ENCODE assay signal across 22 cellular contexts in genomic region chr6:84767591-84768201, GRCh38. TPM values are rescaled to one million over a fixed set of nuclear protein-coding genes. Genes with fewer than 3 reads are reported as not detected.
DNase-seq lines count a peak whose midpoint lies in the region; ATAC-seq, FAIRE-seq and TF ChIP-seq lines count a peak whose summit lies in the region.
"Had no signal": no experiment of that assay in that cellular context is flagged by ENCODE, and none has a peak within 500 bp of the region (broad histone marks: within the 10 kb centered on the region; RNA-seq: fewer than 3 reads in every experiment).

No MANE protein-coding gene starts in this region.

- H3K9me3 Mint-ChIP-seq in GM23338 (peaks cover 3% of the 10 kb centered on the region), astrocyte (ENCODE audit: unreplicated experiment) (peaks cover 14% of the 10 kb centered on the region), chondrocyte (ENCODE audit: low read depth) (peaks cover 2% of the 10 kb centered on the region)
- H3K9me3 Mint-ChIP-seq: stimulated activated naive CD8-positive, alpha-beta T cell treated with anti-CD3 and anti-CD28 coated beads, Interleukin-15, Interleukin-2, amounts not matched to agents 100 ng/mL and 50 ng/mL, for 24 hours had no signal

- CTCF ChIA-PET in A549 (lab: Yijun Ruan, JAX), result interaction anchor here (1.3 to 2.0 kb wide), 2 partner anchors 11 to 29 kb away, joined by 3 to 6 read pairs; no protein-coding TSS in a partner anchor

- POLR2A ChIA-PET in A549 (lab: Yijun Ruan, JAX), result no interaction called here

- H4K20me1 ChIP-seq in GM23338 (replicated peaks; ENCODE audit: insufficient read depth), result peaks cover 36% of the 10 kb centered on the region
- no peaks in the 10 kb centered on the region for H4K20me1 ChIP-seq in astrocyte (ENCODE audit: insufficient read depth, low read length)
- no peaks in the 10 kb centered on the region for H4K20me1 ChIP-seq in neural cell (ENCODE audit: insufficient read depth)

- ATAC-seq in A549, result no peak
- ATAC-seq in GM23338, result no peak
- ATAC-seq in gastrocnemius medialis, result no peak
- ATAC-seq: activated CD4-positive, CD25-positive, alpha-beta regulatory T cell treated with anti-CD3 and anti-CD28 coated beads, Interleukin-2, amount 50 U/mL, for 24 hours; activated naive CD4-positive, alpha-beta T cell treated with anti-CD3 and anti-CD28 coated beads, Interleukin-2, amount 50 U/mL, for 72 hours; body of pancreas; upper lobe of right lung had no signal

- H3K36me3 Mint-ChIP-seq in GM23338 (ENCODE audit: low read depth), result no peaks in the 10 kb centered on the region; the same call in 2 of the 3 replicates
- no peaks in the 10 kb centered on the region for H3K36me3 Mint-ChIP-seq in astrocyte (ENCODE audit: low read depth, unreplicated experiment)
- H3K36me3 Mint-ChIP-seq in chondrocyte (ENCODE audit: low read depth), result peaks cover 3% of the 10 kb centered on the region

- TF ChIP-seq CTCF in A549 (IDR thresholded peaks at IDR 0.05), result no peak
- no peak for TF ChIP-seq CTCF in GM23338 (conservative IDR thresholded peaks at IDR 0.05; ENCODE audit: low read depth in 2 of 2)
- TF ChIP-seq CTCF in astrocyte (IDR thresholded peaks at IDR 0.05; ENCODE audit: insufficient read depth, low read depth, low read length), result no peak
- TF ChIP-seq CTCF in neural cell (IDR thresholded peaks at IDR 0.05; ENCODE audit: poor library complexity, severe bottlenecking), result no peak
- TF ChIP-seq CTCF in gastrocnemius medialis (IDR thresholded peaks at IDR 0.05 in 4 of 5, conservative IDR thresholded peaks at IDR 0.05 in 1 of 5), result no peak
- TF ChIP-seq CTCF in chondrocyte (IDR thresholded peaks at IDR 0.05), result no peak

- TF ChIP-seq POLR2A in A549 (IDR thresholded peaks at IDR 0.05; ENCODE audit: low read length), result no peak
- no peak for TF ChIP-seq POLR2A in gastrocnemius medialis (IDR thresholded peaks at IDR 0.05)

- H3K27ac Mint-ChIP-seq in GM23338 (no peak overlapping the region), astrocyte (ENCODE audit: unreplicated experiment) (no peak overlapping the region), chondrocyte (ENCODE audit: unreplicated experiment) (no peak overlapping the region)
- H3K27ac Mint-ChIP-seq: stimulated activated naive CD8-positive, alpha-beta T cell treated with anti-CD3 and anti-CD28 coated beads, Interleukin-15, Interleukin-2, amounts not matched to agents 100 ng/mL and 50 ng/mL, for 24 hours had no signal

- in situ Hi-C loops in gastrocnemius medialis (cut with MboI; ENCODE audit: low sequenced_read_pairs in 4 of 4), result no loop called here

- DNase-seq in A549 (ENCODE audit: low read depth in 1 of 2, low spot score in 1 of 2) (no peak), GM23338 (ENCODE audit: low spot score) (no peak), astrocyte (ENCODE audit: low read depth) (no peak), gastrocnemius medialis (no peak), NCI-H82 treated with DMSO at 0.1 percent for 48 hours (lab: John Stamatoyannopoulos, UW; ENCODE audit: unreplicated experiment) (no peak), chondrocyte (ENCODE audit: low spot score) (no peak)
- DNase-seq: activated CD8-positive, alpha-beta memory T cell treated with anti-CD3 and anti-CD28 coated beads for 24 hours; body of pancreas; kidney glomerular epithelial cell; NCI-H2171; NCI-H524 treated with DMSO at 0.1 percent for 48 hours; stimulated activated CD4-positive, alpha-beta T cell treated with anti-CD3 and anti-CD28 coated beads, Interleukin-12 subunit alpha, Interleukin-12 subunit beta, amount 100 ng/mL, for 4 hours; stimulated activated CD4-positive, alpha-beta T cell treated with anti-CD3 and anti-CD28 coated beads, Interleukin-4, amount 100 ng/mL, for 4 hours; SW 1271; upper lobe of right lung had no signal

- H3K4me1 ChIP-seq in A549 (peaks cover 5% of the 10 kb centered on the region; the same call in 2 of the 3 replicates), GM23338 (ENCODE audit: insufficient read depth) (peaks cover 40% of the 10 kb centered on the region), astrocyte (ENCODE audit: insufficient read depth, low read length) (peaks cover 7% of the 10 kb centered on the region), gastrocnemius medialis (no peaks in the 10 kb centered on the region)

- H3K4me2 ChIP-seq in A549, result peak overlapping the region; percentile 79
- peak overlapping the region; percentile 75 for H3K4me2 ChIP-seq in GM23338
- H3K4me2 ChIP-seq in astrocyte (ENCODE audit: low read length), result peak overlapping the region; percentile 77
- no peak overlapping the region for H3K4me2 ChIP-seq in neural cell (ENCODE audit: low read length)

- FAIRE-seq in A549 (lab: Jason Lieb, UNC) (no peak), astrocyte (lab: Jason Lieb, UNC) (no peak)
- FAIRE-seq: colon, H54 had no signal

- H2AFZ ChIP-seq in GM23338 (no peak overlapping the region), astrocyte (ENCODE audit: low read depth, low read length) (no peak overlapping the region), neural cell (ENCODE audit: low read depth, low read length) (no peak overlapping the region)

- H3K4me1 Mint-ChIP-seq in GM23338 (peaks cover 41% of the 10 kb centered on the region), astrocyte (ENCODE audit: low read depth, unreplicated experiment) (no peaks in the 10 kb centered on the region), chondrocyte (ENCODE audit: low read depth) (peaks cover 17% of the 10 kb centered on the region)

- 39% methylated on average over 8 of the region's 8 CpGs for WGBS in A549 (ENCODE audit: missing lambda C conversion rate)

- H3K27ac ChIP-seq in A549 (peak overlapping the region; percentile 73 to 83), GM23338 (ENCODE audit: low read depth) (no peak overlapping the region), astrocyte (ENCODE audit: low read depth, low read length) (peak overlapping the region; percentile 63), neural cell (ENCODE audit: low read length) (no peak overlapping the region), gastrocnemius medialis (no peak overlapping the region)
- H3K27ac ChIP-seq: body of pancreas, RWPE1, upper lobe of right lung had no signal

- TF ChIP-seq EP300 in A549 (IDR thresholded peaks at IDR 0.05) (no peak), neural cell (conservative IDR thresholded peaks at IDR 0.05; ENCODE audit: poor library complexity, severe bottlenecking) (no peak)

- peaks cover 98% of the 10 kb centered on the region for H3K27me3 ChIP-seq in GM23338 (ENCODE audit: insufficient read depth)
- H3K27me3 ChIP-seq in astrocyte (ENCODE audit: insufficient read depth, low read length), result peaks cover 70% of the 10 kb centered on the region
- peaks cover 100% of the 10 kb centered on the region for H3K27me3 ChIP-seq in neural cell (ENCODE audit: insufficient read depth, low read depth, low read length)
- H3K27me3 ChIP-seq in gastrocnemius medialis, result peaks cover 62 to 92% (median 71%) of the 10 kb centered on the region in 3 donors

- H3K4me3 Mint-ChIP-seq in GM23338 (peak overlapping the region; percentile 68), astrocyte (ENCODE audit: unreplicated experiment) (no peak overlapping the region), chondrocyte (ENCODE audit: unreplicated experiment) (no peak overlapping the region)
- H3K4me3 Mint-ChIP-seq: stimulated activated naive CD8-positive, alpha-beta T cell treated with anti-CD3 and anti-CD28 coated beads, Interleukin-15, Interleukin-2, amounts not matched to agents 100 ng/mL and 50 ng/mL, for 24 hours had no signal

- H3K4me3 ChIP-seq in A549 (peak overlapping the region; percentile 55), GM23338 (peak overlapping the region; percentile 56), astrocyte (ENCODE audit: insufficient read depth, low read depth, low read length) (no peak overlapping the region), neural cell (ENCODE audit: low read length) (no peak overlapping the region), gastrocnemius medialis (no peak overlapping the region)
- H3K4me3 ChIP-seq: body of pancreas, upper lobe of right lung had no signal

- H3K9ac ChIP-seq in astrocyte (ENCODE audit: low read length) (no peak overlapping the region), neural cell (ENCODE audit: low read length) (no peak overlapping the region)

- TF ChIP-seq RAD21 in A549 (conservative IDR thresholded peaks at IDR 0.05 in 1 of 2, IDR thresholded peaks at IDR 0.05 in 1 of 2) (no peak), neural cell (conservative IDR thresholded peaks at IDR 0.05) (no peak)

- no peaks in the 10 kb centered on the region for H3K79me2 ChIP-seq in GM23338 (replicated peaks; ENCODE audit: insufficient read depth)
- H3K79me2 ChIP-seq in astrocyte (ENCODE audit: insufficient read depth, low read length), result peaks cover 13% of the 10 kb centered on the region
- no peaks in the 10 kb centered on the region for H3K79me2 ChIP-seq in neural cell (replicated peaks; ENCODE audit: insufficient read depth, low read length)

- peaks cover 15% of the 10 kb centered on the region for H3F3A ChIP-seq in GM23338 (replicated peaks; ENCODE audit: low read depth)
- H3F3A ChIP-seq in neural cell (ENCODE audit: insufficient read depth, low read length, poor library complexity, severe bottlenecking), result no peaks in the 10 kb centered on the region

- H3K27me3 Mint-ChIP-seq in GM23338 (ENCODE audit: insufficient read depth, low read depth, poor library complexity) (peaks cover 99% of the 10 kb centered on the region), astrocyte (ENCODE audit: low read depth, unreplicated experiment) (peaks cover 61% of the 10 kb centered on the region), chondrocyte (ENCODE audit: low read depth) (peaks cover 61% of the 10 kb centered on the region)

- H3K9me3 ChIP-seq in A549 (no peaks in the 10 kb centered on the region), astrocyte (ENCODE audit: insufficient read depth, low read depth, low read length) (peaks cover 9% of the 10 kb centered on the region), neural cell (ENCODE audit: low read length) (no peaks in the 10 kb centered on the region), gastrocnemius medialis (no peaks in the 10 kb centered on the region)
- H3K9me3 ChIP-seq: body of pancreas, upper lobe of right lung had no signal

- intact Hi-C loops in gastrocnemius medialis (cut with DNase I; ENCODE audit: low total_unique reads), result no loop called here

- no peaks in the 10 kb centered on the region for H3K9me2 ChIP-seq in GM23338 (ENCODE audit: insufficient read depth)
- no peaks in the 10 kb centered on the region for H3K9me2 ChIP-seq in neural cell (ENCODE audit: insufficient read depth, low read length)

- H3K36me3 ChIP-seq in GM23338 (ENCODE audit: insufficient read depth) (no peaks in the 10 kb centered on the region), astrocyte (ENCODE audit: insufficient read depth, low read length) (no peaks in the 10 kb centered on the region), neural cell (ENCODE audit: insufficient read depth, low read length) (no peaks in the 10 kb centered on the region), gastrocnemius medialis (no peaks in the 10 kb centered on the region)
- H3K36me3 ChIP-seq: upper lobe of right lung had no signal

RNA-seq across cellular contexts. Expression of gene TBX18, which starts 3.3 kb away (rescaled TPM):
- 67.4 and 76.4 TPM in 2 replicates for polyA plus RNA-seq in A549 (2011; rRNA removed)
- 24.0 and 34.9 TPM in 2 replicates for polyA plus RNA-seq in A549 (2012; cell fraction: cytosol; rRNA removed)
- polyA plus RNA-seq in A549 (2012; cell fraction: nucleus; rRNA removed), result 37.9 and 39.4 TPM in 2 replicates
- 18.4 to 20.8 TPM (median 19.3 TPM) in 3 replicates for polyA plus RNA-seq in A549 (2017; fragmentation: RNase III; extraction: RNeasy Plus Mini Kit Qiagen cat#74134 plus additional on column Dnase treatment)
- polyA minus RNA-seq in A549 (2011; rRNA and poly(A)+ RNA removed), result 127 and 151 TPM in 2 replicates
- 0.03 TPM in 1 of 2 replicates, not detected in the other for total RNA-seq in GM23338 (2014; rRNA removed; shearing (Covaris generic))
- polyA plus RNA-seq in GM23338 (2016; fragmentation: Nextera tagmentation; extraction: Ambion mirVana), result not detected in 2 replicates
- 12.2 and 12.5 TPM in 2 replicates for total RNA-seq in astrocyte
- not detected in 2 replicates for polyA plus RNA-seq in neural cell
- polyA minus RNA-seq in neural cell, result not detected in 2 replicates
- 1 to 10 TPM; 1.0 to 1.7 (median 1.3) TPM for total RNA-seq in gastrocnemius medialis
- 6.9 to 10.7 TPM (median 9.1 TPM) in 3 replicates for total RNA-seq in chondrocyte
- total RNA-seq: activated naive CD4-positive, alpha-beta T cell treated with anti-CD3 and anti-CD28 coated beads, Interleukin-2, amount 50 U/mL, for 72 hours had no signal

Comparison
In these comparisons a context has a peak if more than half of its experiments do, and no peak if none do; other contexts are left out.
1. H3K27ac ChIP-seq: peak in A549 (2 of 2) and astrocyte (single experiment); none in GM23338 (single experiment), neural cell (single experiment) and gastrocnemius medialis (0 of 4).
2. H3K4me3 ChIP-seq: peak in A549 (single experiment) and GM23338 (single experiment); none in astrocyte (single experiment), neural cell (single experiment) and gastrocnemius medialis (0 of 4).